In genomic region chr10:127908106-127908957, GRCh38 we compare ENCODE assay signal across 9 cellular contexts. TPM values are rescaled to one million over a fixed set of nuclear protein-coding genes. Genes with fewer than 3 reads are reported as not detected.
DNase-seq lines count a peak whose midpoint lies in the region; TF ChIP-seq lines count a peak whose summit lies in the region.
"Had no signal": no experiment of that assay in that cellular context is flagged by ENCODE, and none has a peak within 500 bp of the region (broad histone marks: within the 10 kb centered on the region; RNA-seq: fewer than 3 reads in every experiment).

No MANE protein-coding gene starts in this region.

- no peaks in the 10 kb centered on the region for H3K9me3 ChIP-seq in Caco-2

- CTCF ChIA-PET in Caco-2 (lab: Charles Lee) = no interaction called here
- CTCF ChIA-PET in RWPE1 (lab: Yijun Ruan, JAX) = interaction anchor here (0.6 to 5.5 kb wide), 5 partner anchors 59 to 161 kb away, joined by 3 to 144 read pairs (median 7); no protein-coding TSS in a partner anchor

- DNase-seq in Caco-2 = peak; percentile 57 to 59
- DNase-seq in RWPE1 (ENCODE audit: low spot score) = peak; percentile 53
- peak; percentile 50 for DNase-seq in fibroblast of gingiva (ENCODE audit: low read depth)
- no peak for DNase-seq in progenitor cell of endocrine pancreas (ENCODE audit: low spot score, unreplicated experiment)
- DNase-seq in DMS 273 treated with DMSO at 0.1 percent for 48 hours (lab: John Stamatoyannopoulos, UW) = no peak
- DNase-seq in activated effector memory CD4-positive, alpha-beta T cell treated with Interleukin-2 at 50 U/mL for 16 hours = no peak
- no peak for DNase-seq in NK-92 treated with Interleukin-12 subunit alpha and Interleukin-12 subunit beta, amount 100 ng/mL, for 24 hours (lab: John Stamatoyannopoulos, UW)
- DNase-seq in NCI-H1092 treated with DMSO at 0.1 percent for 48 hours (lab: John Stamatoyannopoulos, UW) = no peak

- intact Hi-C loops in Caco-2 (cut with micrococcal nuclease; ENCODE audit: unreplicated experiment) = loop anchor here (1.0 kb wide), 1 partner anchor 66 kb away; no protein-coding TSS in a partner anchor

- H3K4me3 ChIP-seq in Caco-2 (ENCODE audit: low read depth, low read length) = no peak overlapping the region

- BruUV-seq in Caco-2 (replicated peaks; lab: Mats Ljungman, UMichigan) = no TSS peak

- no peaks in the 10 kb centered on the region for H3K36me3 ChIP-seq in Caco-2 (ENCODE audit: control insufficient read depth, insufficient read depth, low read length)

- no peaks in the 10 kb centered on the region for H3K27me3 ChIP-seq in Caco-2 (replicated peaks; ENCODE audit: control insufficient read depth, insufficient read depth, low read length)

- H3K9me3 Mint-ChIP-seq in Caco-2 (ENCODE audit: unreplicated experiment) = no peaks in the 10 kb centered on the region
- no peaks in the 10 kb centered on the region for H3K9me3 Mint-ChIP-seq in progenitor cell of endocrine pancreas (ENCODE audit: low read depth)

- H3K36me3 Mint-ChIP-seq in Caco-2 (ENCODE audit: insufficient read depth, unreplicated experiment) (peaks cover 5% of the 10 kb centered on the region), progenitor cell of endocrine pancreas (ENCODE audit: insufficient read depth) (no peaks in the 10 kb centered on the region)

- TF ChIP-seq CTCF in Caco-2 (IDR thresholded peaks at IDR 0.05; ENCODE audit: insufficient read depth in 1 of 2, low read depth in 1 of 2, low read length in 1 of 2, severe bottlenecking in 1 of 2, unreplicated experiment in 1 of 2) (no peak), RWPE1 (conservative IDR thresholded peaks at IDR 0.05; ENCODE audit: low read depth) (no peak), progenitor cell of endocrine pancreas (IDR thresholded peaks at IDR 0.05; ENCODE audit: unreplicated experiment) (no peak)

- H3K27me3 Mint-ChIP-seq in Caco-2 (ENCODE audit: insufficient read depth, unreplicated experiment) (peaks cover 11% of the 10 kb centered on the region), progenitor cell of endocrine pancreas (peaks cover 52% of the 10 kb centered on the region)

- H3K4me1 Mint-ChIP-seq in Caco-2 (ENCODE audit: low read depth, unreplicated experiment) (peaks cover 9% of the 10 kb centered on the region), progenitor cell of endocrine pancreas (ENCODE audit: low read depth) (peaks cover 1% of the 10 kb centered on the region)

- peaks cover 23% of the 10 kb centered on the region for H3K4me1 ChIP-seq in Caco-2

- POLR2A ChIA-PET in Caco-2 (lab: Charles Lee) (no interaction called here), RWPE1 (lab: Yijun Ruan, JAX; ENCODE audit: low non-redundant PET) (interaction anchor here (1.2 kb wide), 1 partner anchor 103 kb away, joined by 3 read pairs; no protein-coding TSS in a partner anchor)

- peak overlapping the region; percentile 74 for H3K27ac ChIP-seq in RWPE1

- peak overlapping the region; percentile 30 for H3K4me3 Mint-ChIP-seq in Caco-2 (ENCODE audit: unreplicated experiment)
- H3K4me3 Mint-ChIP-seq in progenitor cell of endocrine pancreas (ENCODE audit: low read depth) = peak overlapping the region; percentile 60

- H3K27ac Mint-ChIP-seq in Caco-2 (ENCODE audit: unreplicated experiment) = no peak overlapping the region
- H3K27ac Mint-ChIP-seq in progenitor cell of endocrine pancreas = no peak overlapping the region

RNA-seq across cellular contexts. Expression of gene PTPRE, which starts 1.4 kb away (rescaled TPM):
- total RNA-seq in Caco-2 (2022) (0.46 and 0.50 TPM in 2 replicates), progenitor cell of endocrine pancreas (1.9 and 2.4 TPM in 2 replicates)

RNA-seq across cellular contexts. Expression of gene CLRN3, which starts 15.6 kb away (rescaled TPM):
- total RNA-seq in Caco-2 (2022) = 0.93 and 1.1 TPM in 2 replicates
- 2.7 and 3.2 TPM in 2 replicates for total RNA-seq in progenitor cell of endocrine pancreas
- total RNA-seq: T-helper 1 cell treated with Interleukin-12 subunit alpha and Interleukin-12 subunit beta and Interleukin-4 antibody, amounts not matched to agents 30 ng/mL and 1 ng/mL, for 36 hours had no signal

Comparison
In these comparisons a context has a peak if more than half of its experiments do, and no peak if none do; other contexts are left out.
1. DNase-seq: peak in Caco-2 (2 of 2), RWPE1 (single experiment) and fibroblast of gingiva (single experiment); none in progenitor cell of endocrine pancreas (single experiment), DMS 273 treated with DMSO at 0.1 percent for 48 hours (single experiment), activated effector memory CD4-positive, alpha-beta T cell treated with Interleukin-2 at 50 U/mL for 16 hours (single experiment), NK-92 treated with Interleukin-12 subunit alpha and Interleukin-12 subunit beta, amount 100 ng/mL, for 24 hours (single experiment) and NCI-H1092 treated with DMSO at 0.1 percent for 48 hours (single experiment).